In the genomic region with DNA sequence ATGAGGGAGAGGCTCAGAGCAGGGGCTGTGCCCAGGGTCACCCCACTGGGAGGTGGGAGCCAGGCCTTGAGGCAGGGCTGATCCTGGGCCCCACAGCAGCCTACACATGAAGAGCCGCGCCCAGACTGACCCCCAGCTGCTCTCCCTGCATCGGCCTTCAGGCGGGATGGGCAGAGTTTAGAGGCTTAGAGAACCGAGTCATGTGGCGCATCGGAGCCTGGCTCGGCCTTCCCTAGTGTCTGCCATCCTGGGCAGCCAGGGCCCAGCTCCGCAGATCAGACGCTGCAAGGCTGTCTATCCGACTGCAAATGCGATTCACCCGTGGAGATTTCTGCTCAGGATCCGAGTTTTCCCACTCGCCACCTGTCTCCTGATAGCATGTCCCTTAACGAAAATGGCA, we compare ENCODE assay signal across 3 cellular contexts. TPM values are rescaled to one million over a fixed set of nuclear protein-coding genes. Genes with fewer than 3 reads are reported as not detected.
"Had no signal": no experiment of that assay in that cellular context is flagged by ENCODE, and none has a peak within 500 bp of the region (broad histone marks: within the 10 kb centered on the region; RNA-seq: fewer than 3 reads in every experiment).

No MANE protein-coding gene starts in this region.

RNA-seq across cellular contexts. Expression of a gene that starts 40.3 kb away (rescaled TPM):
- total RNA-seq: astrocyte, PC-3, Right ventricle myocardium superior had no signal
